ENCODE assay signal across 1 cellular context in the genomic region with DNA sequence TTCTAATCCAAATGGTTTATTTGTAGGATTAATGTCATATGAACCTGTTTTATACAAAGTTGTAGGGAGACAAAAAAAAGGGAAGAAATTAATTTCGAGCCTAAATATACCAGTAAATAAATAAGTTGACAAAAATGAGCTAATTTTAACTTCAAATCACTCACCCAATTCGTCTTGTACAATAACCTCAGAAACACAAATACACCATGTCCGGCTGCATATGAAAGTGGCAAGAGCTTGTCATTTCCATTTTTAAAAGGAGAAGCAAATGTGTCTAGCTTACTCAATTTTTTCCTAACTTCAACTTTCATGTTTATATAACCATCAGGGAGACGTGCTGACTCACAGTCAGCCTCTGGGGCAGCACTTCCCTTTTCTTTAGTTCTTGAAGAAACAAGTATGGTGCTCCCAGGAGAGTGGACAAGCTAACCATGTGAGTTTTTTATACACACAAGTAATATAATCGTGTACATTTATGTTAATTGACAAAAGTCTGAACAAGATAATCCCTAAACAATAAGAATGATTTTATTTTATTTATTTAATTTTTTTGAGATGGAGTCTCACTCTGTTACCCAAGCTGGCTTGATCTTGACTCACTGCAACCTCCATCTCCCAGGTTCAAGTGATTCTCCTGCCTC.
TF ChIP-seq lines count a peak whose summit lies in the region.

No MANE protein-coding gene starts in this region.

TF ChIP-seq in GM12878, 131 proteins besides CTCF, POLR2A, EP300 and RAD21 (continued from another document):
- TF ChIP-seq, protein P1, sequence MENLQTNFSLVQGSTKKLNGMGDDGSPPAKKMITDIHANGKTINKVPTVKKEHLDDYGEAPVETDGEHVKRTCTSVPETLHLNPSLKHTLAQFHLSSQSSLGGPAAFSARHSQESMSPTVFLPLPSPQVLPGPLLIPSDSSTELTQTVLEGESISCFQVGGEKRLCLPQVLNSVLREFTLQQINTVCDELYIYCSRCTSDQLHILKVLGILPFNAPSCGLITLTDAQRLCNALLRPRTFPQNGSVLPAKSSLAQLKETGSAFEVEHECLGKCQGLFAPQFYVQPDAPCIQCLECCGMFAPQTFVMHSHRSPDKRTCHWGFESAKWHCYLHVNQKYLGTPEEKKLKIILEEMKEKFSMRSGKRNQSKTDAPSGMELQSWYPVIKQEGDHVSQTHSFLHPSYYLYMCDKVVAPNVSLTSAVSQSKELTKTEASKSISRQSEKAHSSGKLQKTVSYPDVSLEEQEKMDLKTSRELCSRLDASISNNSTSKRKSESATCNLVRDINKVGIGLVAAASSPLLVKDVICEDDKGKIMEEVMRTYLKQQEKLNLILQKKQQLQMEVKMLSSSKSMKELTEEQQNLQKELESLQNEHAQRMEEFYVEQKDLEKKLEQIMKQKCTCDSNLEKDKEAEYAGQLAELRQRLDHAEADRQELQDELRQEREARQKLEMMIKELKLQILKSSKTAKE (IDR thresholded peaks at IDR 0.05; ENCODE audit: low read depth, poor library complexity, severe bottlenecking): peak; percentile 90
- TF ChIP-seq RUNX3 (IDR thresholded peaks at IDR 0.05; ENCODE audit: low read length): peak; percentile 75; the same call in 1 of the 2 replicates
- TF ChIP-seq HDGF (IDR thresholded peaks at IDR 0.05): no peak
- TF ChIP-seq ATF7 (IDR thresholded peaks at IDR 0.05; ENCODE audit: low read depth): peak; percentile 84
- peak; percentile 46 for TF ChIP-seq GABPA (IDR thresholded peaks at IDR 0.05; ENCODE audit: low read depth)
- TF ChIP-seq, protein P2, sequence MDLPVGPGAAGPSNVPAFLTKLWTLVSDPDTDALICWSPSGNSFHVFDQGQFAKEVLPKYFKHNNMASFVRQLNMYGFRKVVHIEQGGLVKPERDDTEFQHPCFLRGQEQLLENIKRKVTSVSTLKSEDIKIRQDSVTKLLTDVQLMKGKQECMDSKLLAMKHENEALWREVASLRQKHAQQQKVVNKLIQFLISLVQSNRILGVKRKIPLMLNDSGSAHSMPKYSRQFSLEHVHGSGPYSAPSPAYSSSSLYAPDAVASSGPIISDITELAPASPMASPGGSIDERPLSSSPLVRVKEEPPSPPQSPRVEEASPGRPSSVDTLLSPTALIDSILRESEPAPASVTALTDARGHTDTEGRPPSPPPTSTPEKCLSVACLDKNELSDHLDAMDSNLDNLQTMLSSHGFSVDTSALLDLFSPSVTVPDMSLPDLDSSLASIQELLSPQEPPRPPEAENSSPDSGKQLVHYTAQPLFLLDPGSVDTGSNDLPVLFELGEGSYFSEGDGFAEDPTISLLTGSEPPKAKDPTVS (IDR thresholded peaks at IDR 0.05; ENCODE audit: low read depth, low read length): no peak
- TF ChIP-seq RCOR1 (conservative IDR thresholded peaks at IDR 0.05; ENCODE audit: low read depth, low read length): no peak; the same call in 1 of the 2 replicates
- no peak for TF ChIP-seq PML (IDR thresholded peaks at IDR 0.05; ENCODE audit: low read length)
- 0 out of 2 replicates have a peak, but pooled peaks have one; percentile 40 for TF ChIP-seq YY1 (IDR thresholded peaks at IDR 0.05; ENCODE audit: low read depth, low read length)
- peak; percentile 92 for TF ChIP-seq MEF2A (IDR thresholded peaks at IDR 0.05; ENCODE audit: insufficient read depth, low read depth, low read length)
- no peak for TF ChIP-seq ASH2L (IDR thresholded peaks at IDR 0.05; ENCODE audit: borderline replicate concordance, low read depth)
- peak; percentile 84 for TF ChIP-seq JUNB (IDR thresholded peaks at IDR 0.05)
- TF ChIP-seq PAX5 (IDR thresholded peaks at IDR 0.05; ENCODE audit: borderline replicate concordance, low read depth, low read length): no peak
- TF ChIP-seq, protein P3, sequence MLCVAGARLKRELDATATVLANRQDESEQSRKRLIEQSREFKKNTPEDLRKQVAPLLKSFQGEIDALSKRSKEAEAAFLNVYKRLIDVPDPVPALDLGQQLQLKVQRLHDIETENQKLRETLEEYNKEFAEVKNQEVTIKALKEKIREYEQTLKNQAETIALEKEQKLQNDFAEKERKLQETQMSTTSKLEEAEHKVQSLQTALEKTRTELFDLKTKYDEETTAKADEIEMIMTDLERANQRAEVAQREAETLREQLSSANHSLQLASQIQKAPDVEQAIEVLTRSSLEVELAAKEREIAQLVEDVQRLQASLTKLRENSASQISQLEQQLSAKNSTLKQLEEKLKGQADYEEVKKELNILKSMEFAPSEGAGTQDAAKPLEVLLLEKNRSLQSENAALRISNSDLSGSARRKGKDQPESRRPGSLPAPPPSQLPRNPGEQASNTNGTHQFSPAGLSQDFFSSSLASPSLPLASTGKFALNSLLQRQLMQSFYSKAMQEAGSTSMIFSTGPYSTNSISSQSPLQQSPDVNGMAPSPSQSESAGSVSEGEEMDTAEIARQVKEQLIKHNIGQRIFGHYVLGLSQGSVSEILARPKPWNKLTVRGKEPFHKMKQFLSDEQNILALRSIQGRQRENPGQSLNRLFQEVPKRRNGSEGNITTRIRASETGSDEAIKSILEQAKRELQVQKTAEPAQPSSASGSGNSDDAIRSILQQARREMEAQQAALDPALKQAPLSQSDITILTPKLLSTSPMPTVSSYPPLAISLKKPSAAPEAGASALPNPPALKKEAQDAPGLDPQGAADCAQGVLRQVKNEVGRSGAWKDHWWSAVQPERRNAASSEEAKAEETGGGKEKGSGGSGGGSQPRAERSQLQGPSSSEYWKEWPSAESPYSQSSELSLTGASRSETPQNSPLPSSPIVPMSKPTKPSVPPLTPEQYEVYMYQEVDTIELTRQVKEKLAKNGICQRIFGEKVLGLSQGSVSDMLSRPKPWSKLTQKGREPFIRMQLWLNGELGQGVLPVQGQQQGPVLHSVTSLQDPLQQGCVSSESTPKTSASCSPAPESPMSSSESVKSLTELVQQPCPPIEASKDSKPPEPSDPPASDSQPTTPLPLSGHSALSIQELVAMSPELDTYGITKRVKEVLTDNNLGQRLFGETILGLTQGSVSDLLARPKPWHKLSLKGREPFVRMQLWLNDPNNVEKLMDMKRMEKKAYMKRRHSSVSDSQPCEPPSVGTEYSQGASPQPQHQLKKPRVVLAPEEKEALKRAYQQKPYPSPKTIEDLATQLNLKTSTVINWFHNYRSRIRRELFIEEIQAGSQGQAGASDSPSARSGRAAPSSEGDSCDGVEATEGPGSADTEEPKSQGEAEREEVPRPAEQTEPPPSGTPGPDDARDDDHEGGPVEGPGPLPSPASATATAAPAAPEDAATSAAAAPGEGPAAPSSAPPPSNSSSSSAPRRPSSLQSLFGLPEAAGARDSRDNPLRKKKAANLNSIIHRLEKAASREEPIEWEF (IDR thresholded peaks at IDR 0.05; ENCODE audit: insufficient replicate concordance, low read depth, low read length): no peak
- TF ChIP-seq CBX5 (IDR thresholded peaks at IDR 0.05; ENCODE audit: low read depth): no peak; the same call in 1 of the 2 replicates
- 0 out of 2 replicates have a peak, but pooled peaks have one; percentile 41 for TF ChIP-seq BCL11A (IDR thresholded peaks at IDR 0.05; ENCODE audit: low read depth, low read length)
- TF ChIP-seq MEF2B (IDR thresholded peaks at IDR 0.05; ENCODE audit: partially characterized antibody, poor library complexity, severe bottlenecking): peak; percentile 81
- no peak for TF ChIP-seq CBX3 (IDR thresholded peaks at IDR 0.05; ENCODE audit: borderline replicate concordance, low read depth)
- 0 out of 2 replicates have a peak, but pooled peaks have one; percentile 23 for TF ChIP-seq RAD51 (IDR thresholded peaks at IDR 0.05)
- peak; percentile 14; the same call in 1 of the 2 replicates for TF ChIP-seq CHD2 (IDR thresholded peaks at IDR 0.05; ENCODE audit: borderline replicate concordance, low read depth, low read length)
